In genomic region chrX:20547649-20548051, GRCh38 we compare ENCODE assay signal across 11 cellular contexts.
A peak's percentile ranks its signal among the peaks of the same experiment; 100 is the strongest.
DNase-seq lines count a peak whose midpoint lies in the region; ATAC-seq, FAIRE-seq and TF ChIP-seq lines count a peak whose summit lies in the region.
"Had no signal": no experiment of that assay in that cellular context is flagged by ENCODE, and none has a peak within 500 bp of the region (broad histone marks: within the 10 kb centered on the region; RNA-seq: fewer than 3 reads in every experiment).

No MANE protein-coding gene starts in this region.

- dilution Hi-C loops in mammary epithelial cell (cut with HindIII; ENCODE audit: low sequenced_read_pairs) = no loop called here

- H3K9ac ChIP-seq in mammary epithelial cell (ENCODE audit: insufficient read depth, low read length) = no peak overlapping the region

- in situ Hi-C loops in mammary epithelial cell (cut with MboI; ENCODE audit: low sequenced_read_pairs in 2 of 2) = loop anchor here (25.0 kb wide), 1 partner anchor 940 kb away; no protein-coding TSS in a partner anchor

- H3K4me3 ChIP-seq in mammary epithelial cell (replicated peaks in 1 of 3; ENCODE audit: insufficient read depth in 1 of 3, low read depth in 2 of 3, low read length in 3 of 3) (no peak overlapping the region), pancreas (no peak overlapping the region)

- H4K20me1 ChIP-seq in mammary epithelial cell (ENCODE audit: insufficient read depth, low read length) = no peaks in the 10 kb centered on the region

- H3K27me3 ChIP-seq in mammary epithelial cell (ENCODE audit: insufficient read depth, low read length) (no peaks in the 10 kb centered on the region), pancreas (peaks cover 0 to 4% (median 0%) of the 10 kb centered on the region in 4 donors)

- intact Hi-C loops in mammary epithelial cell (cut with micrococcal nuclease) (no loop called here), pancreas (cut with DNase I) (no loop called here)

- H3K9me3 ChIP-seq in mammary epithelial cell (replicated peaks; ENCODE audit: insufficient read depth, low read length) (peaks cover 6% of the 10 kb centered on the region), pancreas (no peaks in the 10 kb centered on the region)

- no peak overlapping the region for H3K27ac ChIP-seq in mammary epithelial cell (ENCODE audit: insufficient read depth, low read depth, low read length)
- H3K27ac ChIP-seq in pancreas = no peak overlapping the region

- no peak overlapping the region for H2AFZ ChIP-seq in mammary epithelial cell (ENCODE audit: low read depth, low read length)

- H3K36me3 ChIP-seq in mammary epithelial cell (ENCODE audit: insufficient read depth, low read length) (no peaks in the 10 kb centered on the region), pancreas (no peaks in the 10 kb centered on the region)

- CTCF ChIA-PET in mammary epithelial cell (lab: Charles Lee; ENCODE audit: low non-redundant PET) = no interaction called here

- peak; percentile 28 for DNase-seq in HT1080 (ENCODE audit: low read depth)
- DNase-seq in mammary epithelial cell = peak; percentile 24
- peak in 4 of 6 donors; percentile 7 to 60 (median 22) for DNase-seq in pancreas
- no peak for DNase-seq in SKM-1 treated with dmso at 0.1 percent for 144 hours (lab: John Stamatoyannopoulos, UW; ENCODE audit: unreplicated experiment)
- DNase-seq in inferior parietal cortex (ENCODE audit: extremely low spot score) = no peak
- DNase-seq in stimulated activated CD8-positive, alpha-beta memory T cell treated with anti-CD3 and anti-CD28 coated beads, Interleukin-4, amount 100 ng/mL, for 48 hours = no peak
- DNase-seq: NCI-H1436, retina had no signal

- TF ChIP-seq CTCF in mammary epithelial cell (conservative IDR thresholded peaks at IDR 0.05 in 1 of 2, IDR thresholded peaks at IDR 0.05 in 1 of 2; ENCODE audit: extremely low read depth in 1 of 2, insufficient read depth in 1 of 2, low read depth in 1 of 2, low read length in 2 of 2) (no peak), pancreas (IDR thresholded peaks at IDR 0.05) (no peak)

- BruUV-seq in mammary epithelial cell (replicated peaks; lab: Mats Ljungman, UMichigan) = no TSS peak

- ATAC-seq in GM18519 (IDR thresholded peaks at IDR 0.05; ENCODE audit: low FRiP score, unreplicated experiment) (peak; percentile 77), pancreas (peak; percentile 74 to 92 (median 82)), HG03135 (IDR thresholded peaks at IDR 0.05; ENCODE audit: unreplicated experiment) (no peak)

- no peak for FAIRE-seq in pancreas (lab: Jason Lieb, UNC)
- FAIRE-seq: frontal cortex had no signal

- H3K4me2 ChIP-seq in mammary epithelial cell (ENCODE audit: insufficient read depth, low read depth, low read length) = no peak overlapping the region

- 0% methylated on average over 3 of the region's 3 CpGs for WGBS in mammary epithelial cell (ENCODE audit: low coverage, missing lambda C conversion rate)
- WGBS in pancreas, 2 donors = 18 to 53% methylated on average over 3 of the region's 3 CpGs

- H3K79me2 ChIP-seq in mammary epithelial cell (ENCODE audit: insufficient read depth, low read length) = no peaks in the 10 kb centered on the region

- no peaks in the 10 kb centered on the region for H3K4me1 ChIP-seq in mammary epithelial cell (ENCODE audit: insufficient read depth, low read length)
- H3K4me1 ChIP-seq in pancreas = no peaks in the 10 kb centered on the region

Comparison
In these comparisons a context has a peak if more than half of its experiments do, and no peak if none do; other contexts are left out.
1. DNase-seq: peak in HT1080 (single experiment), mammary epithelial cell (single experiment) and pancreas (4 of 6); none in SKM-1 treated with dmso at 0.1 percent for 144 hours (single experiment), inferior parietal cortex (single experiment) and stimulated activated CD8-positive, alpha-beta memory T cell treated with anti-CD3 and anti-CD28 coated beads, Interleukin-4, amount 100 ng/mL, for 48 hours (single experiment).